In genomic region chr13:40664100-40665060, GRCh38 we compare ENCODE assay signal across 8 cellular contexts. TPM values are rescaled to one million over a fixed set of nuclear protein-coding genes. Genes with fewer than 3 reads are reported as not detected.
A peak's percentile ranks its signal among the peaks of the same experiment; 100 is the strongest.
DNase-seq lines count a peak whose midpoint lies in the region; TF ChIP-seq lines count a peak whose summit lies in the region.

No MANE protein-coding gene starts in this region.

- H4K20me1 ChIP-seq in OCI-LY7 (ENCODE audit: insufficient read depth, low read length) = peaks cover 11% of the 10 kb centered on the region; the same call in 1 of the 2 replicates

- TF ChIP-seq CTCF in OCI-LY7 (conservative IDR thresholded peaks at IDR 0.05; ENCODE audit: low read length) = no peak
- no peak for TF ChIP-seq CTCF in foreskin fibroblast (IDR thresholded peaks at IDR 0.05; ENCODE audit: low read depth, low read length)
- no peak for TF ChIP-seq CTCF in suprapubic skin (IDR thresholded peaks at IDR 0.05)

- intact Hi-C loops in OCI-LY7 (cut with micrococcal nuclease; ENCODE audit: unreplicated experiment) = loop anchor here (1.0 to 10.0 kb wide), 8 partner anchors 35 to 597 kb away; no protein-coding TSS in a partner anchor

- H3K4me3 ChIP-seq in OCI-LY7 (ENCODE audit: low read depth, low read length, poor library complexity, severe bottlenecking) = peak overlapping the region; percentile 91
- H3K4me3 ChIP-seq in foreskin fibroblast (ENCODE audit: low read depth in 1 of 2, low read length in 2 of 2) = peak overlapping the region; percentile 65 to 67
- H3K4me3 ChIP-seq in neuron (ENCODE audit: low read length) = peak overlapping the region; percentile 78
- H3K4me3 ChIP-seq in suprapubic skin = peak overlapping the region; percentile 100

- DNase-seq in Daoy (ENCODE audit: low read depth) = peak; percentile 28
- DNase-seq in HEK293T (ENCODE audit: extremely low spot score) = peak; percentile 49
- peak; percentile 81 for DNase-seq in OCI-LY7 (ENCODE audit: low spot score)
- DNase-seq in activated T-helper 9 cell treated with anti-CD3 and anti-CD28 coated beads, Interleukin-2, amount 50 U/mL, for 16 hours (ENCODE audit: low read depth) = peak; percentile 67
- peak; percentile 30 to 64 for DNase-seq in foreskin fibroblast
- peak; percentile 82 to 86 for DNase-seq in suprapubic skin (ENCODE audit: low spot score in 2 of 2)
- DNase-seq in T1000 (lab: John Stamatoyannopoulos, UW) = no peak

- CTCF ChIA-PET in HEK293T (lab: Yijun Ruan, JAX) (no interaction called here), OCI-LY7 (lab: Charles Lee; ENCODE audit: unreplicated experiment) (interaction anchor here (0.6 to 1.7 kb wide), 3 partner anchors 10 to 181 kb away, joined by 3 to 5 read pairs (median 5); no protein-coding TSS in a partner anchor)

- TF ChIP-seq POLR2A in suprapubic skin (IDR thresholded peaks at IDR 0.05) = peak in 1 of 2 donors; percentile 55

- peaks cover 51% of the 10 kb centered on the region for H3K4me1 ChIP-seq in OCI-LY7 (ENCODE audit: insufficient read depth, low read length, poor library complexity, severe bottlenecking)
- peaks cover 25% of the 10 kb centered on the region for H3K4me1 ChIP-seq in neuron (ENCODE audit: insufficient read depth, low read length)
- peaks cover 53% of the 10 kb centered on the region for H3K4me1 ChIP-seq in suprapubic skin

- WGBS in suprapubic skin = 3% methylated on average over 31 of the region's 87 CpGs

- TF ChIP-seq EP300 in suprapubic skin (IDR thresholded peaks at IDR 0.05) = no peak

- peak overlapping the region; percentile 83 for H3K27ac ChIP-seq in OCI-LY7 (ENCODE audit: low read depth, low read length, poor library complexity, severe bottlenecking)
- H3K27ac ChIP-seq in suprapubic skin = peak overlapping the region; percentile 99

- H3K27me3 ChIP-seq in neuron (ENCODE audit: insufficient read depth, low read length) (no peaks in the 10 kb centered on the region), suprapubic skin (no peaks in the 10 kb centered on the region)

- H3K9me3 ChIP-seq in OCI-LY7 (ENCODE audit: low read length) (no peaks in the 10 kb centered on the region), neuron (ENCODE audit: low read length) (no peaks in the 10 kb centered on the region), suprapubic skin (no peaks in the 10 kb centered on the region)

- peaks cover 77% of the 10 kb centered on the region for H3K79me2 ChIP-seq in OCI-LY7 (ENCODE audit: insufficient read depth, low read depth, low read length)

- POLR2A ChIA-PET in HEK293T (lab: Yijun Ruan, JAX) = interaction anchor here (0.7 to 1.4 kb wide), 4 partner anchors 8 to 604 kb away, joined by 3 to 5 read pairs (median 3); no protein-coding TSS in a partner anchor
- POLR2A ChIA-PET in OCI-LY7 (lab: Charles Lee) = interaction anchor here (0.6 to 2.0 kb wide), 22 partner anchors 8 to 539 kb away, joined by 3 to 8 read pairs (median 4); no protein-coding TSS in a partner anchor

- BruUV-seq in OCI-LY7 (replicated peaks; lab: Mats Ljungman, UMichigan) = no TSS peak

- H2AFZ ChIP-seq in OCI-LY7 (ENCODE audit: low read length) = peak overlapping the region; percentile 22; the same call in 1 of the 2 replicates
- H2AFZ ChIP-seq in neuron (ENCODE audit: low read depth, low read length) = peak overlapping the region; percentile 97

- H3K36me3 ChIP-seq in OCI-LY7 (ENCODE audit: insufficient read depth, low read length) (peaks cover 38% of the 10 kb centered on the region), neuron (ENCODE audit: insufficient read depth, low read length) (no peaks in the 10 kb centered on the region), suprapubic skin (no peaks in the 10 kb centered on the region)

- H3K4me2 ChIP-seq in OCI-LY7 (ENCODE audit: low read length) = peak overlapping the region; percentile 94

- H3K9me2 ChIP-seq in OCI-LY7 (ENCODE audit: insufficient read depth, low read length) = no peaks in the 10 kb centered on the region

TF ChIP-seq in HEK293T, 16 proteins besides CTCF, POLR2A, EP300 and RAD21:
- TF ChIP-seq PKNOX1 (IDR thresholded peaks at IDR 0.05) (peak; percentile 75), L3MBTL2 (conservative IDR thresholded peaks at IDR 0.05) (peak; percentile 46; the same call in 1 of the 2 replicates), FOXK2 (IDR thresholded peaks at IDR 0.05) (no peak), FOXM1 (IDR thresholded peaks at IDR 0.05; ENCODE audit: borderline replicate concordance) (no peak)

RNA-seq across cellular contexts. Expression of gene FOXO1, which starts 2.1 kb away (rescaled TPM):
- total RNA-seq in Daoy (2014; rRNA removed; shearing (Covaris generic)) = 3.8 and 5.0 TPM in 2 replicates
- 24.0 and 29.2 TPM in 2 replicates for total RNA-seq in OCI-LY7 (2014; rRNA removed; shearing (Covaris generic))
- total RNA-seq in OCI-LY7 (2022) = 42.1 and 46.5 TPM in 2 replicates
- total RNA-seq in suprapubic skin = 10 to 100 TPM; 50.7 to 67.2 (median 60.3) TPM
